Comparison of ENCODE assay signal across 18 cellular contexts in the genomic region with DNA sequence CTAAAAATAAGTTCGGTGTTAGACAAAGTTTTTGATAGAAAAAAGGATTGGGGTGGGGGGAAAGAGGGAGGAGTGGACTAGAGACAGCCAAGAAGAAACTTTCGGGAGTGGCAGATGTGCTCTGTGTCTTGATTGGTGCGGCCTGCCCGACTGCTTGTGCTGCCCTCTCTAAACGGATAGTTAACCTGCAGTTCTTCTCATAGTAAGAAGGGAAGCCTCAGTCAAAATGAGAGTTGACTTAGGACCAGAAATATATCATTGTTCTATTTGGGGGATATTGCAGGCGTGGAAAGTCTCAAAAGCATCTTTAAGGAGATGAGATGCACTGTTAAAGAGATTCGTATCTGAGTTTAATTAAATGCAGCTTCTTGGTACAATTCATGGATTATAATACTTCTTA. TPM values are rescaled to one million over a fixed set of nuclear protein-coding genes. Genes with fewer than 3 reads are reported as not detected.
DNase-seq lines count a peak whose midpoint lies in the region; ATAC-seq, FAIRE-seq and TF ChIP-seq lines count a peak whose summit lies in the region.
"Had no signal": no experiment of that assay in that cellular context is flagged by ENCODE, and none has a peak within 500 bp of the region (broad histone marks: within the 10 kb centered on the region; RNA-seq: fewer than 3 reads in every experiment).

No MANE protein-coding gene starts in this region.

- POLR2A ChIA-PET in activated CD8-positive, alpha-beta T cell treated with anti-CD3 and anti-CD28 coated beads, Interleukin-2, amount 10 ng/mL, durations not matched to agents 7 days and 5 days (lab: Charles Lee), result no interaction called here

- no peak overlapping the region for H3K4me3 Mint-ChIP-seq in activated CD8-positive, alpha-beta T cell treated with anti-CD3 and anti-CD28 coated beads, Interleukin-2, amount 10 ng/mL, durations not matched to agents 7 days and 5 days
- H3K4me3 Mint-ChIP-seq: CD4-positive, alpha-beta memory T cell had no signal

- peak overlapping the region; percentile 85 for H3K27ac ChIP-seq in VCaP
- H3K27ac ChIP-seq: PC-9, SJCRH30 had no signal

- TF ChIP-seq CTCF in GM06990 (IDR thresholded peaks at IDR 0.05; ENCODE audit: insufficient read depth, low read length, poor library complexity, severe bottlenecking) (no peak), VCaP (conservative IDR thresholded peaks at IDR 0.05) (no peak)

- peak overlapping the region; percentile 9; the same call in 1 of the 2 replicates for H3K4me3 ChIP-seq in GM06990 (replicated peaks; ENCODE audit: low read depth, low read length)
- H3K4me3 ChIP-seq: K562, PC-9, SJCRH30 had no signal

- no peak overlapping the region for H3K27ac Mint-ChIP-seq in activated CD8-positive, alpha-beta T cell treated with anti-CD3 and anti-CD28 coated beads, Interleukin-2, amount 10 ng/mL, durations not matched to agents 7 days and 5 days
- H3K27ac Mint-ChIP-seq: CD4-positive, alpha-beta memory T cell had no signal

- no peak for FAIRE-seq in GM19239 (lab: Jason Lieb, UNC)
- FAIRE-seq: K562 had no signal

- CTCF ChIA-PET in activated CD8-positive, alpha-beta T cell treated with anti-CD3 and anti-CD28 coated beads, Interleukin-2, amount 10 ng/mL, durations not matched to agents 7 days and 5 days (lab: Charles Lee), result no interaction called here

- H3K27me3 Mint-ChIP-seq in activated CD8-positive, alpha-beta T cell treated with anti-CD3 and anti-CD28 coated beads, Interleukin-2, amount 10 ng/mL, durations not matched to agents 7 days and 5 days (ENCODE audit: low read depth), result no peaks in the 10 kb centered on the region
- H3K27me3 Mint-ChIP-seq: CD4-positive, alpha-beta memory T cell had no signal

- intact Hi-C loops in left cardiac atrium (cut with DNase I), result no loop called here

- no peaks in the 10 kb centered on the region for H3K4me1 Mint-ChIP-seq in activated CD8-positive, alpha-beta T cell treated with anti-CD3 and anti-CD28 coated beads, Interleukin-2, amount 10 ng/mL, durations not matched to agents 7 days and 5 days (ENCODE audit: low read depth)
- H3K4me1 Mint-ChIP-seq: CD4-positive, alpha-beta memory T cell had no signal

- DNase-seq in GM06990 (ENCODE audit: extremely low read depth, insufficient read length) (no peak), left cardiac atrium (no peak), GM19239 (ENCODE audit: insufficient read length, low spot score) (no peak), retina (no peak)
- DNase-seq in activated CD8-positive, alpha-beta T cell treated with anti-CD3 and anti-CD28 coated beads, Interleukin-2, amount 10 ng/mL, durations not matched to agents 7 days and 5 days, result no peak
- DNase-seq: Calu3; CD4-positive, alpha-beta memory T cell; DMS53; NCI-H1417; NCI-H1930; NCI-H2171; NCI-H446; PC-9; SJCRH30 had no signal

- H3K27me3 ChIP-seq in GM06990 (replicated peaks; ENCODE audit: control insufficient read depth, insufficient read depth, low read length), result no peaks in the 10 kb centered on the region
- H3K27me3 ChIP-seq: SJCRH30 had no signal

- ATAC-seq in GM18519 (IDR thresholded peaks at IDR 0.05; ENCODE audit: low FRiP score, unreplicated experiment) (peak; percentile 87), GM21576 (IDR thresholded peaks at IDR 0.05; ENCODE audit: unreplicated experiment) (peak; percentile 46), left cardiac atrium (no peak)
- no peak for ATAC-seq in activated CD8-positive, alpha-beta T cell treated with anti-CD3 and anti-CD28 coated beads, Interleukin-2, amount 10 ng/mL, durations not matched to agents 7 days and 5 days
- ATAC-seq: K562 had no signal

- peaks cover 12% of the 10 kb centered on the region for H3K36me3 ChIP-seq in GM06990 (ENCODE audit: control insufficient read depth, insufficient read depth, low read length)

- H3K9me3 Mint-ChIP-seq in activated CD8-positive, alpha-beta T cell treated with anti-CD3 and anti-CD28 coated beads, Interleukin-2, amount 10 ng/mL, durations not matched to agents 7 days and 5 days (ENCODE audit: insufficient read depth), result no peaks in the 10 kb centered on the region
- H3K9me3 Mint-ChIP-seq: CD4-positive, alpha-beta memory T cell had no signal

- H3K36me3 Mint-ChIP-seq in activated CD8-positive, alpha-beta T cell treated with anti-CD3 and anti-CD28 coated beads, Interleukin-2, amount 10 ng/mL, durations not matched to agents 7 days and 5 days (ENCODE audit: low read depth), result peaks cover 34% of the 10 kb centered on the region

RNA-seq across cellular contexts. Expression of gene UBE3C, which starts 39.3 kb away (rescaled TPM):
- total RNA-seq in left cardiac atrium, result 10 to 100 TPM; 46.1 to 55.4 TPM
- 10 to 100 TPM; 57.1 to 57.9 TPM for total RNA-seq in activated CD8-positive, alpha-beta T cell treated with anti-CD3 and anti-CD28 coated beads, Interleukin-2, amount 10 ng/mL, durations not matched to agents 7 days and 5 days

Comparison
In these comparisons a context has a peak if more than half of its experiments do, and no peak if none do; other contexts are left out.
1. ATAC-seq: peak in GM18519 (single experiment) and GM21576 (single experiment); none in left cardiac atrium (0 of 2) and activated CD8-positive, alpha-beta T cell treated with anti-CD3 and anti-CD28 coated beads, Interleukin-2, amount 10 ng/mL, durations not matched to agents 7 days and 5 days (single experiment).